In genomic region chr2:201130524-201131186, GRCh38 we compare ENCODE assay signal across 8 cellular contexts. TPM values are rescaled to one million over a fixed set of nuclear protein-coding genes. Genes with fewer than 3 reads are reported as not detected.
DNase-seq lines count a peak whose midpoint lies in the region; ATAC-seq, FAIRE-seq and TF ChIP-seq lines count a peak whose summit lies in the region.

No MANE protein-coding gene starts in this region.

- peaks cover 25 to 41% (median 29%) of the 10 kb centered on the region in 11 experiments for H3K36me3 ChIP-seq in BLaER1 treated with 17β-estradiol and CSF1 and Interleukin-3, amounts not matched to agents 10 nM and 100 nM
- peaks cover 0 to 36% of the 10 kb centered on the region in 2 donors for H3K36me3 ChIP-seq in gastroesophageal sphincter

- WGBS in gastroesophageal sphincter (ENCODE audit: low coverage in 1 of 2), 2 donors: 0 to 41% methylated on average over 1 to 2 of the region's 3 CpGs

- peak overlapping the region; percentile 88 for H3K4me3 Mint-ChIP-seq in activated T-cell treated with anti-CD3 and anti-CD28 coated beads, Interleukin-2, amount 50 U/mL, for 4 hours
- peak overlapping the region; percentile 90 for H3K4me3 Mint-ChIP-seq in stimulated activated naive CD8-positive, alpha-beta T cell treated with anti-CD3 and anti-CD28 coated beads, Interleukin-15, Interleukin-2, amounts not matched to agents 100 ng/mL and 50 ng/mL, for 24 hours

- peak; percentile 28 for ATAC-seq in HG03378 (IDR thresholded peaks at IDR 0.05; ENCODE audit: unreplicated experiment)
- peak; percentile 47 for ATAC-seq in activated T-cell treated with anti-CD3 and anti-CD28 coated beads, Interleukin-2, amount 50 U/mL, for 4 hours
- ATAC-seq in gastroesophageal sphincter: peak; percentile 31

- no peaks in the 10 kb centered on the region for H3K27me3 Mint-ChIP-seq in activated T-cell treated with anti-CD3 and anti-CD28 coated beads, Interleukin-2, amount 50 U/mL, for 4 hours (ENCODE audit: low read depth)
- H3K27me3 Mint-ChIP-seq in stimulated activated naive CD8-positive, alpha-beta T cell treated with anti-CD3 and anti-CD28 coated beads, Interleukin-15, Interleukin-2, amounts not matched to agents 100 ng/mL and 50 ng/mL, for 24 hours: no peaks in the 10 kb centered on the region

- TF ChIP-seq EP300 in gastroesophageal sphincter (IDR thresholded peaks at IDR 0.05): no peak

- peaks cover 29 to 97% (median 65%) of the 10 kb centered on the region in 10 experiments for H3K4me1 ChIP-seq in BLaER1 treated with 17β-estradiol and CSF1 and Interleukin-3, amounts not matched to agents 10 nM and 100 nM
- peaks cover 26 to 95% (median 39%) of the 10 kb centered on the region in 3 donors for H3K4me1 ChIP-seq in gastroesophageal sphincter

- no peaks in the 10 kb centered on the region for H3K27me3 ChIP-seq in BLaER1 treated with 17β-estradiol and CSF1 and Interleukin-3, amounts not matched to agents 10 nM and 100 nM
- no peaks in the 10 kb centered on the region for H3K27me3 ChIP-seq in gastroesophageal sphincter

- H3K4me3 ChIP-seq in BLaER1 treated with 17β-estradiol and CSF1 and Interleukin-3, amounts not matched to agents 10 nM and 100 nM: peak overlapping the region in 3 of 10 experiments; percentile 34 to 49 (median 48); a peak in 6 of 20 replicates
- no peak overlapping the region for H3K4me3 ChIP-seq in gastroesophageal sphincter

- H3K27ac Mint-ChIP-seq in stimulated activated naive CD8-positive, alpha-beta T cell treated with anti-CD3 and anti-CD28 coated beads, Interleukin-15, Interleukin-2, amounts not matched to agents 100 ng/mL and 50 ng/mL, for 24 hours: peak overlapping the region; percentile 93

- no peak for TF ChIP-seq CTCF in gastroesophageal sphincter (IDR thresholded peaks at IDR 0.05)

- H3K4me1 Mint-ChIP-seq in activated T-cell treated with anti-CD3 and anti-CD28 coated beads, Interleukin-2, amount 50 U/mL, for 4 hours (ENCODE audit: low read depth): peaks cover 60% of the 10 kb centered on the region
- H3K4me1 Mint-ChIP-seq in stimulated activated naive CD8-positive, alpha-beta T cell treated with anti-CD3 and anti-CD28 coated beads, Interleukin-15, Interleukin-2, amounts not matched to agents 100 ng/mL and 50 ng/mL, for 24 hours (ENCODE audit: low read depth): peaks cover 78% of the 10 kb centered on the region

- H3K36me3 Mint-ChIP-seq in activated T-cell treated with anti-CD3 and anti-CD28 coated beads, Interleukin-2, amount 50 U/mL, for 4 hours (ENCODE audit: insufficient read depth): peaks cover 44% of the 10 kb centered on the region
- peaks cover 58% of the 10 kb centered on the region for H3K36me3 Mint-ChIP-seq in stimulated activated naive CD8-positive, alpha-beta T cell treated with anti-CD3 and anti-CD28 coated beads, Interleukin-15, Interleukin-2, amounts not matched to agents 100 ng/mL and 50 ng/mL, for 24 hours (ENCODE audit: low read depth)

- H3K9me3 Mint-ChIP-seq in activated T-cell treated with anti-CD3 and anti-CD28 coated beads, Interleukin-2, amount 50 U/mL, for 4 hours: no peaks in the 10 kb centered on the region
- no peaks in the 10 kb centered on the region for H3K9me3 Mint-ChIP-seq in stimulated activated naive CD8-positive, alpha-beta T cell treated with anti-CD3 and anti-CD28 coated beads, Interleukin-15, Interleukin-2, amounts not matched to agents 100 ng/mL and 50 ng/mL, for 24 hours

- DNase-seq in activated T-cell treated with anti-CD3 and anti-CD28 coated beads, Interleukin-2, amount 50 U/mL, for 4 hours: no peak
- DNase-seq in germinal center (ENCODE audit: low spot score) (no peak), HTR-8/SVneo (ENCODE audit: insufficient read length, low spot score) (no peak), urothelium cell line (ENCODE audit: low spot score) (no peak)

- no peak for TF ChIP-seq POLR2A in gastroesophageal sphincter (IDR thresholded peaks at IDR 0.05)

- H4K20me1 ChIP-seq in BLaER1 treated with 17β-estradiol and CSF1 and Interleukin-3, amounts not matched to agents 10 nM and 100 nM: peaks cover 0 to 81% (median 9%) of the 10 kb centered on the region in 11 experiments; a peak in 6 of 22 replicates

- peak overlapping the region in 10 of 11 experiments; percentile 1 to 99 (median 56); a peak in 17 of 22 replicates for H3K4me2 ChIP-seq in BLaER1 treated with 17β-estradiol and CSF1 and Interleukin-3, amounts not matched to agents 10 nM and 100 nM

- H3K27ac ChIP-seq in BLaER1 treated with 17β-estradiol and CSF1 and Interleukin-3, amounts not matched to agents 10 nM and 100 nM: peak overlapping the region in 6 of 11 experiments; percentile 40 to 86 (median 66); a peak in 12 of 22 replicates
- H3K27ac ChIP-seq in gastroesophageal sphincter: peak overlapping the region; percentile 29 to 98 (median 63)

- H3K9me3 ChIP-seq in BLaER1 treated with 17β-estradiol and CSF1 and Interleukin-3, amounts not matched to agents 10 nM and 100 nM (replicated peaks in 1 of 11): no peaks in the 10 kb centered on the region
- H3K9me3 ChIP-seq in gastroesophageal sphincter: no peaks in the 10 kb centered on the region

- H3K9ac ChIP-seq in BLaER1 treated with 17β-estradiol and CSF1 and Interleukin-3, amounts not matched to agents 10 nM and 100 nM: peak overlapping the region in 4 of 11 experiments; percentile 31 to 77 (median 62); a peak in 7 of 22 replicates

- FAIRE-seq in HTR-8/SVneo (lab: Jason Lieb, UNC) (no peak), urothelium cell line (lab: Jason Lieb, UNC) (no peak)

RNA-seq across cellular contexts. Expression of gene CFLAR, which starts 14.7 kb away (rescaled TPM):
- 100 to 1,000 TPM; 279 to 340 (median 291) TPM for total RNA-seq in activated T-cell treated with anti-CD3 and anti-CD28 coated beads, Interleukin-2, amount 50 U/mL, for 4 hours
- total RNA-seq in gastroesophageal sphincter: 100 to 1,000 TPM; 145 to 346 (median 176) TPM

RNA-seq across cellular contexts. Expression of gene CASP10, which starts 52.3 kb away (rescaled TPM):
- total RNA-seq in activated T-cell treated with anti-CD3 and anti-CD28 coated beads, Interleukin-2, amount 50 U/mL, for 4 hours: 1 to 10 TPM; 3.4 to 4.8 (median 4.4) TPM
- total RNA-seq in gastroesophageal sphincter: 1 to 10 TPM; 2.6 to 7.5 (median 6.3) TPM

RNA-seq across cellular contexts. Expression of gene NDUFB3, which starts 58.9 kb away (rescaled TPM):
- total RNA-seq in activated T-cell treated with anti-CD3 and anti-CD28 coated beads, Interleukin-2, amount 50 U/mL, for 4 hours: 100 to 1,000 TPM; 113 to 124 (median 121) TPM
- total RNA-seq in gastroesophageal sphincter: 10 to 100 TPM; 33.0 to 59.9 (median 46.6) TPM

RNA-seq across cellular contexts. Expression of gene HYCC2, which starts 59.2 kb away (rescaled TPM):
- total RNA-seq in activated T-cell treated with anti-CD3 and anti-CD28 coated beads, Interleukin-2, amount 50 U/mL, for 4 hours: 10 to 100 TPM; 27.2 to 33.3 (median 27.7) TPM
- 10 to 100 TPM; 10.6 to 19.9 (median 13.9) TPM for total RNA-seq in gastroesophageal sphincter
